ENCODE assay signal across 29 cellular contexts in the genomic region with DNA sequence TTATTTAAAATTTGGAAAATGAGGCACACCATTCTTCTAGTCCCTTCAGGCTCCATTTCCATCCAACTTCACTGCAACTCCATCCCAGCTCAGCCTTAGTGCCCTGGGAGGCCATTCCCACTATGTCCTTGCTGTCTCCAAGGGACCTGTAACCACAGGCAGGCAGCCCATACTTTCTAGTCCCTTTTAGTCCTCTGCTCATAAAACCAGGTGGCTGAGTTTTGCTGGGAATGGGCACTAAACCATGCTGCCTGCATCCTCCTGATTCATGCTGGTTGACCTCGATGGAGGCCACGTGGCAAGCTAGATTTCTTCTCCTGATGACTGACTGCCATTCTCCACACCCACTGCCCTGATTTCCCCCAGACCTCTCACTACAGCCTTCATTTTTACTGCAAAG. TPM values are rescaled to one million over a fixed set of nuclear protein-coding genes. Genes with fewer than 3 reads are reported as not detected.
"Had no signal": no experiment of that assay in that cellular context is flagged by ENCODE, and none has a peak within 500 bp of the region (broad histone marks: within the 10 kb centered on the region; RNA-seq: fewer than 3 reads in every experiment).

No MANE protein-coding gene starts in this region.

- H3K27me3 ChIP-seq: dorsolateral prefrontal cortex, esophagus muscularis mucosa, gastrocnemius medialis, heart right ventricle, neutrophil, testis, tibial nerve had no signal

- H3K4me1 ChIP-seq: gastrocnemius medialis, lower lobe of right lung, psoas muscle, testis, tibial nerve had no signal

- H3K9me3 ChIP-seq: esophagus muscularis mucosa, gastrocnemius medialis, heart right ventricle, left ventricle myocardium inferior, lower lobe of right lung, neutrophil, psoas muscle, spleen, testis, tibial nerve had no signal

- ATAC-seq: gastrocnemius medialis; heart right ventricle; lower lobe of right lung; natural killer cell treated with Interleukin-12 subunit alpha and Interleukin-12 subunit beta and Interleukin-15 and Interleukin-18, amount 100 ng/mL, for 72 hours; psoas muscle; sciatic nerve; stimulated activated naive B cell treated with anti-CD40 and anti-IgM and Interleukin-4, amounts not matched to agents 10 μg/mL and 1 μg/mL and 100 μg/mL, for 72 hours; stimulated activated naive CD8-positive, alpha-beta T cell treated with anti-CD3 and anti-CD28 coated beads, Interleukin-15, amount 100 ng/mL, for 72 hours had no signal

- H3K36me3 ChIP-seq: esophagus muscularis mucosa, gastrocnemius medialis, heart right ventricle, left ventricle myocardium inferior, lower lobe of right lung, neutrophil, spleen, tibial nerve had no signal

- H3K27ac Mint-ChIP-seq: memory B cell; mesothelial cell of epicardium; natural killer cell treated with Interleukin-12 subunit alpha and Interleukin-12 subunit beta and Interleukin-15 and Interleukin-18, amount 100 ng/mL, for 72 hours; stimulated activated naive B cell treated with anti-CD40 and anti-IgM and Interleukin-4, amounts not matched to agents 10 μg/mL and 1 μg/mL and 100 μg/mL, for 72 hours; stimulated activated naive CD8-positive, alpha-beta T cell treated with anti-CD3 and anti-CD28 coated beads, Interleukin-15, amount 100 ng/mL, for 72 hours had no signal

- H3K36me3 Mint-ChIP-seq: memory B cell; mesothelial cell of epicardium; natural killer cell treated with Interleukin-12 subunit alpha and Interleukin-12 subunit beta and Interleukin-15 and Interleukin-18, amount 100 ng/mL, for 72 hours; stimulated activated naive B cell treated with anti-CD40 and anti-IgM and Interleukin-4, amounts not matched to agents 10 μg/mL and 1 μg/mL and 100 μg/mL, for 72 hours had no signal

- H3K4me3 Mint-ChIP-seq: memory B cell; mesothelial cell of epicardium; natural killer cell treated with Interleukin-12 subunit alpha and Interleukin-12 subunit beta and Interleukin-15 and Interleukin-18, amount 100 ng/mL, for 72 hours; stimulated activated naive B cell treated with anti-CD40 and anti-IgM and Interleukin-4, amounts not matched to agents 10 μg/mL and 1 μg/mL and 100 μg/mL, for 72 hours; stimulated activated naive CD8-positive, alpha-beta T cell treated with anti-CD3 and anti-CD28 coated beads, Interleukin-15, amount 100 ng/mL, for 72 hours had no signal

- DNase-seq: cortex of kidney; dorsolateral prefrontal cortex; effector memory CD4-positive, alpha-beta T cell; gastrocnemius medialis; heart right ventricle; hypothalamus; islet precursor cell; left ventricle myocardium inferior; lower lobe of right lung; psoas muscle; retina; spleen; stimulated activated CD4-positive, alpha-beta T cell treated with anti-CD3 and anti-CD28 coated beads, Interleukin-15, amount 100 ng/mL, for 24 hours; stimulated activated CD4-positive, alpha-beta T cell treated with anti-CD3 and anti-CD28 coated beads, Interleukin-1b, Interleukin-23, amount 100 ng/mL, for 48 hours; stimulated activated CD4-positive, alpha-beta T cell treated with anti-CD3 and anti-CD28 coated beads, Interleukin-4, amount 100 ng/mL, for 24 hours; stimulated activated naive B cell treated with anti-CD40 and anti-IgM and Interleukin-4, amounts not matched to agents 10 μg/mL and 1 μg/mL and 100 μg/mL, for 72 hours; stimulated activated naive CD8-positive, alpha-beta T cell treated with anti-CD3 and anti-CD28 coated beads, Interleukin-15, amount 100 ng/mL, for 72 hours; testis had no signal

- H3K9me3 Mint-ChIP-seq: memory B cell; mesothelial cell of epicardium; natural killer cell treated with Interleukin-12 subunit alpha and Interleukin-12 subunit beta and Interleukin-15 and Interleukin-18, amount 100 ng/mL, for 72 hours; stimulated activated naive B cell treated with anti-CD40 and anti-IgM and Interleukin-4, amounts not matched to agents 10 μg/mL and 1 μg/mL and 100 μg/mL, for 72 hours; stimulated activated naive CD8-positive, alpha-beta T cell treated with anti-CD3 and anti-CD28 coated beads, Interleukin-15, amount 100 ng/mL, for 72 hours had no signal

- H3K27ac ChIP-seq: dorsolateral prefrontal cortex, epithelial cell of prostate, esophagus muscularis mucosa, gastrocnemius medialis, heart right ventricle, left ventricle myocardium inferior, lower lobe of right lung, neutrophil, psoas muscle, spleen, testis, tibial nerve had no signal

- H3K4me3 ChIP-seq: dorsolateral prefrontal cortex, esophagus muscularis mucosa, gastrocnemius medialis, heart right ventricle, left ventricle myocardium inferior, lower lobe of right lung, psoas muscle, spleen, testis, tibial nerve had no signal

RNA-seq across cellular contexts. Expression of gene MYMX, which starts 27.5 kb away (rescaled TPM):
- total RNA-seq: dorsolateral prefrontal cortex; esophagus muscularis mucosa; fibroblast of villous mesenchyme; gastrocnemius medialis; lower lobe of right lung; mesothelial cell of epicardium; natural killer cell treated with Interleukin-12 subunit alpha and Interleukin-12 subunit beta and Interleukin-15 and Interleukin-18, amount 100 ng/mL, for 72 hours; osteoblast; tibial nerve; urinary bladder had no signal

RNA-seq across cellular contexts. Expression of gene CAPN11, which starts 30.6 kb away (rescaled TPM):
- total RNA-seq: fibroblast of villous mesenchyme; mesothelial cell of epicardium; natural killer cell treated with Interleukin-12 subunit alpha and Interleukin-12 subunit beta and Interleukin-15 and Interleukin-18, amount 100 ng/mL, for 72 hours; osteoblast had no signal
